Comparison of ENCODE assay signal across 11 cellular contexts in the genomic region with DNA sequence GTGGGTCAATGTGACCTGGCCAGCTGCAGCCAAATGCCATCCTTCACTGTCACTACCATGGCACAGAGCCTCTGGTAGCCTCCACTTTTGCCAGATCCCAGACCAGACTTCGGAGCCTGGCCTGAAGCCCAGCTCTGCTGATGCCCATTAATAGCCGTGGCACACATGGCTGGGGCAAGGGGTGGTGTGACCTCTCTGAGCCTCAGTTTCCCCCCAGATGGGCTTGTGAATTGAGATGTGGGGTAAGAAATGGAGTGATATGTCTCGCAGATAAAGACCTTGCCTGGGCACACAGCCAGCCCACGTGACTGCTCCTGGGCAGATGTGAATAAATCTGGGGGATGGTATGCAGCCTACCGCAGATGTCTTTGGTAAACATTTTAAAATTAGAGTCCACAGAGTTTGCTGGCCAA. TPM values are rescaled to one million over a fixed set of nuclear protein-coding genes. Genes with fewer than 3 reads are reported as not detected.
DNase-seq lines count a peak whose midpoint lies in the region; ATAC-seq and TF ChIP-seq lines count a peak whose summit lies in the region.
"Had no signal": no experiment of that assay in that cellular context is flagged by ENCODE, and none has a peak within 500 bp of the region (broad histone marks: within the 10 kb centered on the region; RNA-seq: fewer than 3 reads in every experiment).

No MANE protein-coding gene starts in this region.

- H3K27me3 Mint-ChIP-seq in naive thymus-derived CD8-positive, alpha-beta T cell: no peaks in the 10 kb centered on the region
- H3K27me3 Mint-ChIP-seq: CD8-positive, alpha-beta memory T cell; memory B cell had no signal

- peak overlapping the region; percentile 73 to 93 (median 88) for H3K27ac Mint-ChIP-seq in naive thymus-derived CD8-positive, alpha-beta T cell
- H3K27ac Mint-ChIP-seq: memory B cell had no signal

- H3K27ac ChIP-seq in ascending aorta: peak overlapping the region; percentile 58 to 59

- H3K4me3 ChIP-seq in Jurkat, Clone E6-1 (ENCODE audit: low read length): no peak overlapping the region
- H3K4me3 ChIP-seq in ascending aorta: no peak overlapping the region

- POLR2A ChIA-PET in naive thymus-derived CD8-positive, alpha-beta T cell (lab: Charles Lee): interaction anchor here (0.6 to 3.2 kb wide), 11 partner anchors 9 to 382 kb away, joined by 3 to 20 read pairs (median 3); a partner anchor contains a TSS

- no peak for TF ChIP-seq CTCF in ascending aorta (IDR thresholded peaks at IDR 0.05)

- H3K27me3 ChIP-seq in ascending aorta: no peaks in the 10 kb centered on the region

- H3K4me1 Mint-ChIP-seq in naive thymus-derived CD8-positive, alpha-beta T cell: peaks cover 27 to 92% (median 75%) of the 10 kb centered on the region in 4 donors

- peak; percentile 49 to 55 for ATAC-seq in naive thymus-derived CD8-positive, alpha-beta T cell
- no peak for ATAC-seq in HG03354 (IDR thresholded peaks at IDR 0.05; ENCODE audit: poor library complexity, severe bottlenecking, unreplicated experiment)

- H3K9me3 Mint-ChIP-seq in naive thymus-derived CD8-positive, alpha-beta T cell: no peaks in the 10 kb centered on the region
- H3K9me3 Mint-ChIP-seq: CD8-positive, alpha-beta memory T cell; memory B cell had no signal

- intact Hi-C loops in ascending aorta (cut with DNase I) (loop anchor here (2.0 kb wide), 1 partner anchor 20 kb away; no protein-coding TSS in a partner anchor), posterior cingulate gyrus (cut with DNase I) (no loop called here)

- H3K9me3 ChIP-seq in ascending aorta: no peaks in the 10 kb centered on the region

- DNase-seq in NCI-H82 (lab: John Stamatoyannopoulos, UW): peak; percentile 12
- no peak for DNase-seq in NCI-H82 treated with DMSO at 0.1 percent for 48 hours (lab: John Stamatoyannopoulos, UW; ENCODE audit: unreplicated experiment)
- peak; percentile 41 for DNase-seq in Jurkat, Clone E6-1 (ENCODE audit: low read depth, low spot score)
- DNase-seq in ascending aorta (ENCODE audit: low spot score in 2 of 2): no peak
- DNase-seq in naive thymus-derived CD8-positive, alpha-beta T cell: no peak
- no peak for DNase-seq in DMS114 treated with DMSO at 0.1 percent for 48 hours (lab: John Stamatoyannopoulos, UW; ENCODE audit: unreplicated experiment)
- DNase-seq in posterior cingulate gyrus: no peak
- DNase-seq: CD8-positive, alpha-beta memory T cell; NK-92 treated with Interleukin-12 subunit alpha and Interleukin-12 subunit beta, amount 100 ng/mL, for 24 hours had no signal

- peaks cover 9 to 20% of the 10 kb centered on the region in 2 donors for H3K4me1 ChIP-seq in ascending aorta

- no peaks in the 10 kb centered on the region for H3K36me3 ChIP-seq in ascending aorta

- peak overlapping the region; percentile 6 to 74 (median 64) for H3K4me3 Mint-ChIP-seq in naive thymus-derived CD8-positive, alpha-beta T cell
- H3K4me3 Mint-ChIP-seq: memory B cell had no signal

- H3K36me3 Mint-ChIP-seq in naive thymus-derived CD8-positive, alpha-beta T cell: peaks cover 0 to 59% (median 12%) of the 10 kb centered on the region in 3 donors

RNA-seq across cellular contexts. Expression of a gene that starts 13.9 kb away (rescaled TPM):
- not detected for polyA plus RNA-seq in Jurkat, Clone E6-1 (2012; ENCODE audit: insufficient read depth, insufficient read length)
- not detected for total RNA-seq in ascending aorta
- total RNA-seq in naive thymus-derived CD8-positive, alpha-beta T cell: 10 to 100 TPM; 62.1 to 64.0 TPM
- 100 to 1,000 TPM in 2 of 3 donors, 10 to 100 TPM in 1; 86.7 to 208 (median 145) TPM for polyA plus RNA-seq in naive thymus-derived CD8-positive, alpha-beta T cell

RNA-seq across cellular contexts. Expression of a gene that starts 23.6 kb away (rescaled TPM):
- polyA plus RNA-seq in Jurkat, Clone E6-1 (2012; ENCODE audit: insufficient read depth, insufficient read length): 26.0 TPM
- 212 TPM for total RNA-seq in ascending aorta
- total RNA-seq in naive thymus-derived CD8-positive, alpha-beta T cell: 10 to 100 TPM; 68.9 to 71.2 TPM
- polyA plus RNA-seq in naive thymus-derived CD8-positive, alpha-beta T cell: 10 to 100 TPM; 56.3 to 62.9 (median 56.9) TPM

Comparison
In these comparisons a context has a peak if more than half of its experiments do, and no peak if none do; other contexts are left out.
1. DNase-seq: peak in NCI-H82 (single experiment) and Jurkat, Clone E6-1 (single experiment); none in NCI-H82 treated with DMSO at 0.1 percent for 48 hours (single experiment), ascending aorta (0 of 2), naive thymus-derived CD8-positive, alpha-beta T cell (0 of 10), DMS114 treated with DMSO at 0.1 percent for 48 hours (single experiment) and posterior cingulate gyrus (0 of 10).
2. RNA of a gene that starts 13.9 kb away (total RNA-seq): 62.1 to 64.0 TPM in naive thymus-derived CD8-positive, alpha-beta T cell; not detected in ascending aorta (single experiment); every median in the first group is over 10 times any median in the second.